Comparison of ENCODE assay signal across 8 cellular contexts in the genomic region with DNA sequence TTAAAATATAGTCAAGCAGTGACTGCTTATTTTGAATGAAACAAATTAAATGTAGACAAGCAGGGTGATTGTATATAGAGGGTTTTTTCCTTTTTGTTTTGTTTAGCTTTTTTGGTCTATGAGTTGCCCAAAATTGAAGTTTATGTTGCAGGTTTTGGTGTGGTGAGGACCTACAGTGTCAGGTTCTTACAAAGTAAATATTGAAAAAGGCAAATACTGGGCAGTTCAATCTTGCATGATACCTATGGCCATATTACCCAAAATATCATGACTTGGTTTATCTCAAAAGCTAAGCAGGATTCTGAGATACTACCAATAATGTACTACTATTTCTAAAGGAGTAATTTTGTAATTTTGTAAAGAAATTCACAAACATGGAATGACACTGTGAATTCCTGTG. TPM values are rescaled to one million over a fixed set of nuclear protein-coding genes. Genes with fewer than 3 reads are reported as not detected.
DNase-seq lines count a peak whose midpoint lies in the region; ATAC-seq and TF ChIP-seq lines count a peak whose summit lies in the region.

No MANE protein-coding gene starts in this region.

- H3K27me3 ChIP-seq in BJ (ENCODE audit: control insufficient read depth, insufficient read depth, low read length) = no peaks in the 10 kb centered on the region
- no peaks in the 10 kb centered on the region for H3K27me3 ChIP-seq in dorsolateral prefrontal cortex
- H3K27me3 ChIP-seq in neural cell (ENCODE audit: insufficient read depth, low read depth, low read length) = no peaks in the 10 kb centered on the region

- TF ChIP-seq RAD21 in neural cell (conservative IDR thresholded peaks at IDR 0.05) = no peak

- no peaks in the 10 kb centered on the region for H3K9me2 ChIP-seq in neural cell (ENCODE audit: insufficient read depth, low read length)

- H3K79me2 ChIP-seq in neural cell (replicated peaks; ENCODE audit: insufficient read depth, low read length) = peaks cover 27% of the 10 kb centered on the region

- H3K9me3 ChIP-seq in neural cell (ENCODE audit: low read length) = no peaks in the 10 kb centered on the region

- POLR2A ChIA-PET in BJ (lab: Charles Lee) = no interaction called here

- no peaks in the 10 kb centered on the region for H3F3A ChIP-seq in neural cell (ENCODE audit: insufficient read depth, low read length, poor library complexity, severe bottlenecking)

- peak overlapping the region; percentile 68 for H3K4me3 ChIP-seq in BJ (ENCODE audit: low read depth, low read length)
- peak overlapping the region; percentile 19; the same call in 1 of the 2 replicates for H3K4me3 ChIP-seq in LNCaP clone FGC (ENCODE audit: low read depth, low read length)
- H3K4me3 ChIP-seq in dorsolateral prefrontal cortex = peak overlapping the region; percentile 44 to 85 (median 72)
- peak overlapping the region; percentile 68 for H3K4me3 ChIP-seq in neural cell (ENCODE audit: low read length)

- H4K20me1 ChIP-seq in neural cell (ENCODE audit: insufficient read depth) = no peaks in the 10 kb centered on the region

- no peak overlapping the region for H3K9ac ChIP-seq in neural cell (ENCODE audit: low read length)

- no peak for DNase-seq in BJ (ENCODE audit: low read depth)
- DNase-seq in LNCaP clone FGC (ENCODE audit: low read depth) = no peak
- no peak for DNase-seq in dorsolateral prefrontal cortex
- no peak for DNase-seq in activated CD4-positive, alpha-beta T cell treated with anti-CD3 and anti-CD28 coated beads, Interleukin-2, amount 50 U/mL, for 1 hour

- H2AFZ ChIP-seq in neural cell (ENCODE audit: low read depth, low read length) = no peak overlapping the region

- H3K36me3 ChIP-seq in BJ (ENCODE audit: control insufficient read depth, insufficient read depth, low read length) (no peaks in the 10 kb centered on the region), neural cell (ENCODE audit: insufficient read depth, low read length) (no peaks in the 10 kb centered on the region)

- peak overlapping the region; percentile 51 for H3K4me2 ChIP-seq in neural cell (ENCODE audit: low read length)

- ATAC-seq in HG02870 (IDR thresholded peaks at IDR 0.05; ENCODE audit: unreplicated experiment) (no peak), GM18868 (IDR thresholded peaks at IDR 0.05; ENCODE audit: unreplicated experiment) (no peak), GM19455 (IDR thresholded peaks at IDR 0.05; ENCODE audit: unreplicated experiment) (no peak)

- CTCF ChIA-PET in BJ (lab: Yijun Ruan, JAX) = interaction anchor here (1.2 kb wide), 1 partner anchor 28 kb away, joined by 4 read pairs; the partner anchor contains the start of gene FUBP1

- TF ChIP-seq CTCF in BJ (IDR thresholded peaks at IDR 0.05; ENCODE audit: insufficient read depth, low read depth, low read length) (no peak), LNCaP clone FGC (IDR thresholded peaks at IDR 0.05; ENCODE audit: control insufficient read depth, extremely low read depth, insufficient read depth) (no peak), dorsolateral prefrontal cortex (IDR thresholded peaks at IDR 0.05 in 54 of 56, conservative IDR thresholded peaks at IDR 0.05 in 2 of 56; ENCODE audit: low read depth in 1 of 56, partially characterized antibody in 56 of 56) (no peak), neural cell (IDR thresholded peaks at IDR 0.05; ENCODE audit: poor library complexity, severe bottlenecking) (no peak)

- TF ChIP-seq EP300 in neural cell (conservative IDR thresholded peaks at IDR 0.05; ENCODE audit: poor library complexity, severe bottlenecking) = no peak

- intact Hi-C loops in dorsolateral prefrontal cortex (cut with DNase I) = loop anchor here (5.0 to 10.0 kb wide), 2 partner anchors 106 to 108 kb away; no protein-coding TSS in a partner anchor

- H3K27ac ChIP-seq in dorsolateral prefrontal cortex (peak overlapping the region in 49 of 59 donors; percentile 29 to 98 (median 95)), neural cell (ENCODE audit: low read length) (no peak overlapping the region)

TF ChIP-seq in neural cell, 6 proteins besides CTCF, POLR2A, EP300 and RAD21:
- TF ChIP-seq SMC3 (conservative IDR thresholded peaks at IDR 0.05; ENCODE audit: poor library complexity) = no peak
- TF ChIP-seq EZH2 (IDR thresholded peaks at IDR 0.05; ENCODE audit: borderline replicate concordance, insufficient read depth, low read length, poor library complexity, severe bottlenecking) = no peak
- no peak for TF ChIP-seq MXI1 (conservative IDR thresholded peaks at IDR 0.05; ENCODE audit: poor library complexity, severe bottlenecking)
- TF ChIP-seq TAF1 (IDR thresholded peaks at IDR 0.05; ENCODE audit: low read depth) = no peak
- no peak for TF ChIP-seq POLR2AphosphoS5 (IDR thresholded peaks at IDR 0.05)
- TF ChIP-seq, protein P1, sequence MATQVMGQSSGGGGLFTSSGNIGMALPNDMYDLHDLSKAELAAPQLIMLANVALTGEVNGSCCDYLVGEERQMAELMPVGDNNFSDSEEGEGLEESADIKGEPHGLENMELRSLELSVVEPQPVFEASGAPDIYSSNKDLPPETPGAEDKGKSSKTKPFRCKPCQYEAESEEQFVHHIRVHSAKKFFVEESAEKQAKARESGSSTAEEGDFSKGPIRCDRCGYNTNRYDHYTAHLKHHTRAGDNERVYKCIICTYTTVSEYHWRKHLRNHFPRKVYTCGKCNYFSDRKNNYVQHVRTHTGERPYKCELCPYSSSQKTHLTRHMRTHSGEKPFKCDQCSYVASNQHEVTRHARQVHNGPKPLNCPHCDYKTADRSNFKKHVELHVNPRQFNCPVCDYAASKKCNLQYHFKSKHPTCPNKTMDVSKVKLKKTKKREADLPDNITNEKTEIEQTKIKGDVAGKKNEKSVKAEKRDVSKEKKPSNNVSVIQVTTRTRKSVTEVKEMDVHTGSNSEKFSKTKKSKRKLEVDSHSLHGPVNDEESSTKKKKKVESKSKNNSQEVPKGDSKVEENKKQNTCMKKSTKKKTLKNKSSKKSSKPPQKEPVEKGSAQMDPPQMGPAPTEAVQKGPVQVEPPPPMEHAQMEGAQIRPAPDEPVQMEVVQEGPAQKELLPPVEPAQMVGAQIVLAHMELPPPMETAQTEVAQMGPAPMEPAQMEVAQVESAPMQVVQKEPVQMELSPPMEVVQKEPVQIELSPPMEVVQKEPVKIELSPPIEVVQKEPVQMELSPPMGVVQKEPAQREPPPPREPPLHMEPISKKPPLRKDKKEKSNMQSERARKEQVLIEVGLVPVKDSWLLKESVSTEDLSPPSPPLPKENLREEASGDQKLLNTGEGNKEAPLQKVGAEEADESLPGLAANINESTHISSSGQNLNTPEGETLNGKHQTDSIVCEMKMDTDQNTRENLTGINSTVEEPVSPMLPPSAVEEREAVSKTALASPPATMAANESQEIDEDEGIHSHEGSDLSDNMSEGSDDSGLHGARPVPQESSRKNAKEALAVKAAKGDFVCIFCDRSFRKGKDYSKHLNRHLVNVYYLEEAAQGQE (IDR thresholded peaks at IDR 0.05; ENCODE audit: borderline replicate concordance) = no peak

RNA-seq across cellular contexts. Expression of gene DNAJB4, which starts 1.8 kb away (rescaled TPM):
- polyA plus RNA-seq in BJ (2011; rRNA removed) (16.7 and 39.6 TPM in 2 replicates), neural cell (39.4 and 42.2 TPM in 2 replicates)
- 17.2 and 21.0 TPM in 2 replicates for polyA minus RNA-seq in BJ (2011; rRNA and poly(A)+ RNA removed)
- 100 to 1,000 TPM in 14 of 120 experiments, 10 to 100 TPM in 106; 41.3 to 218 (median 75.1) TPM for total RNA-seq in dorsolateral prefrontal cortex
- 42.1 and 46.3 TPM in 2 replicates for polyA minus RNA-seq in neural cell

RNA-seq across cellular contexts. Expression of gene FUBP1, which starts 27.6 kb away (rescaled TPM):
- 79.0 and 96.2 TPM in 2 replicates for polyA plus RNA-seq in BJ (2011; rRNA removed)
- 66.0 and 109 TPM in 2 replicates for polyA minus RNA-seq in BJ (2011; rRNA and poly(A)+ RNA removed)
- 100 to 1,000 TPM in 119 of 120 experiments, 10 to 100 TPM in 1; 83.6 to 178 (median 133) TPM for total RNA-seq in dorsolateral prefrontal cortex
- 569 and 630 TPM in 2 replicates for polyA plus RNA-seq in neural cell
- polyA minus RNA-seq in neural cell = 465 and 535 TPM in 2 replicates

RNA-seq across cellular contexts. Expression of gene GIPC2, which starts 39.3 kb away (rescaled TPM):
- polyA plus RNA-seq in BJ (2011; rRNA removed) (0.04 and 0.15 TPM in 2 replicates), neural cell (0.72 and 1.3 TPM in 2 replicates)
- 0.09 TPM in 1 of 2 replicates, not detected in the other for polyA minus RNA-seq in BJ (2011; rRNA and poly(A)+ RNA removed)
- 1 to 10 TPM in 38 of 120 experiments, under 1 TPM in 79, not detected in 3; 0.11 to 3.3 (median 0.74) TPM for total RNA-seq in dorsolateral prefrontal cortex
- polyA minus RNA-seq in neural cell = 0.58 and 0.73 TPM in 2 replicates

Comparison
In these comparisons a context has a peak if more than half of its experiments do, and no peak if none do; other contexts are left out.
1. H3K4me3 ChIP-seq: peak in every context shown above with its lines; median percentile 72 in dorsolateral prefrontal cortex; 68 in BJ; 68 in neural cell; 19 in LNCaP clone FGC.